12 cellular contexts compared by ENCODE assay signal in the genomic region with DNA sequence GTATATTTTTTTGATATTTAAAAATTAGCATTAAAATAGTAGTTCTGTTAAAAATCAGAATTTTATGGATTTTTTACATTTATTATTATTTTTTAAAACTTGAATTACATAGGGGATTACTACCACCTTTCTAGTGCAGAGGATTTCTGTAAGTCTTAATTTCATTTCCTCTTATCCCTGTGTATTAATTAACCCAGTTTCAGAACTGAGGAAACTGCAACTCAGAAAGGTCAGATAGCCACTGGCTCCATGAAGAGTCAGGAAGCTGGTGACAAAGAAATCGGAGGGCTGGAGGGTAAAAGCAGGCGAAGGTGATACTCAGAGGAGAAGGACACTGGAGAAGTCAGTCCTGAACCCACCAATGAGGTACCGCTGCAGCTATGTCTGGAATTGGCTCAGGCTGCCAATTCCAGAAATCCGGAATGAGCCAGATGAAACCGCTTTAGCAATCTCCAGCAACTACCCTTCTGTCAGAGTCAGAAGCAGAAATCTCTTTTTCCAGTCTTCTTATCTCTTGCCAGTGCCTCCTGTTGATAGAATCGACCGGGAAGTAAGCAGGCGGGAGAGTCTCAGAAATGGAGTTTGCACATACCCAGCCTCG.
A peak's percentile ranks its signal among the peaks of the same experiment; 100 is the strongest.
DNase-seq lines count a peak whose midpoint lies in the region; ATAC-seq, FAIRE-seq and TF ChIP-seq lines count a peak whose summit lies in the region.
"Had no signal": no experiment of that assay in that cellular context is flagged by ENCODE, and none has a peak within 500 bp of the region (broad histone marks: within the 10 kb centered on the region; RNA-seq: fewer than 3 reads in every experiment).

No MANE protein-coding gene starts in this region.

- H3K9ac ChIP-seq in liver (ENCODE audit: low read depth in 1 of 2, low read length in 2 of 2) (peak overlapping the region; percentile 22 to 70), HepG2 (ENCODE audit: insufficient read depth, low read depth, low read length) (no peak overlapping the region)
- H3K9ac ChIP-seq: KMS-11 had no signal

- intact Hi-C loops in HepG2 (cut with micrococcal nuclease; ENCODE audit: unreplicated experiment) = no loop called here

- no peaks in the 10 kb centered on the region for H3K79me2 ChIP-seq in HepG2 (ENCODE audit: insufficient read depth, low read length)

- H4K20me1 ChIP-seq in HepG2 (ENCODE audit: insufficient read depth, low read length) = no peaks in the 10 kb centered on the region

- no peak for TF ChIP-seq POLR2A in HepG2 (IDR thresholded peaks at IDR 0.05; ENCODE audit: insufficient read depth in 1 of 2, low read depth in 2 of 2, low read length in 2 of 2)

- POLR2A ChIA-PET in HepG2 (lab: Yijun Ruan, JAX) = no interaction called here

- ATAC-seq in HepG2 (no peak), GM18870 (IDR thresholded peaks at IDR 0.05; ENCODE audit: unreplicated experiment) (no peak)
- ATAC-seq: effector memory CD8-positive, alpha-beta T cell had no signal

- BruUV-seq in HepG2 (replicated peaks; lab: Mats Ljungman, UMichigan) = no TSS peak

- no peak overlapping the region for H2AFZ ChIP-seq in HepG2 (ENCODE audit: low read length)

- no peak for FAIRE-seq in HepG2 (lab: Jason Lieb, UNC)

- peaks cover 0 to 16% (median 13%) of the 10 kb centered on the region in 4 donors for H3K4me1 ChIP-seq in liver (ENCODE audit: control insufficient read depth in 4 of 4, insufficient read depth in 4 of 4, low read length in 3 of 4)
- H3K4me1 ChIP-seq in HepG2 (ENCODE audit: insufficient read depth, low read length) = no peaks in the 10 kb centered on the region
- H3K4me1 ChIP-seq: vagina had no signal

- H3K9me3 ChIP-seq in liver (ENCODE audit: control insufficient read depth in 4 of 4, low read length in 3 of 4) (no peaks in the 10 kb centered on the region), HepG2 (ENCODE audit: low read length) (no peaks in the 10 kb centered on the region)
- H3K9me3 ChIP-seq: vagina had no signal

- WGBS in liver = 16% methylated on average over 9 of the region's 9 CpGs
- 12% methylated on average over 9 of the region's 9 CpGs for WGBS in HepG2 (ENCODE audit: low lambda C conversion rate)

- H3K4me2 ChIP-seq in HepG2 (ENCODE audit: low read depth, low read length) = no peak overlapping the region
- H3K4me2 ChIP-seq: KMS-11 had no signal

- H3K4me3 ChIP-seq in liver (ENCODE audit: low read depth in 1 of 3, low read length in 3 of 3) (peak overlapping the region; percentile 28 to 56 (median 38)), HepG2 (replicated peaks in 1 of 3; ENCODE audit: insufficient read depth in 1 of 3, low read depth in 2 of 3, low read length in 3 of 3) (no peak overlapping the region)
- H3K4me3 ChIP-seq: vagina had no signal

- TF ChIP-seq RAD21 in liver (IDR thresholded peaks at IDR 0.05) = peak; percentile 23 to 39
- no peak for TF ChIP-seq RAD21 in HepG2 (CRISPR knock-in tag; IDR thresholded peaks at IDR 0.05)

- CTCF ChIA-PET in HepG2 (lab: Yijun Ruan, JAX; ENCODE audit: low intra/inter-chr PET ratio, low total read pairs) = no interaction called here

- H3K36me3 ChIP-seq in liver (ENCODE audit: control insufficient read depth in 4 of 4, insufficient read depth in 3 of 4, low read depth in 1 of 4, low read length in 3 of 4) = no peaks in the 10 kb centered on the region
- no peaks in the 10 kb centered on the region for H3K36me3 ChIP-seq in HepG2 (replicated peaks in 1 of 2; ENCODE audit: control insufficient read depth in 1 of 2, insufficient read depth in 2 of 2, low read length in 2 of 2)
- H3K36me3 ChIP-seq: vagina had no signal

- H3K27ac ChIP-seq in liver (ENCODE audit: low read depth in 1 of 2, low read length in 2 of 2) = peak overlapping the region; percentile 51 to 69
- no peak overlapping the region for H3K27ac ChIP-seq in HepG2 (ENCODE audit: extremely low read length, insufficient read depth, low read length)
- H3K27ac ChIP-seq: KMS-11, vagina had no signal

- TF ChIP-seq CTCF in liver (IDR thresholded peaks at IDR 0.05; ENCODE audit: low read depth, low read length, missing input control) (no peak), HepG2 (CRISPR knock-in tag; IDR thresholded peaks at IDR 0.05) (no peak)

- TF ChIP-seq EP300 in HepG2 (IDR thresholded peaks at IDR 0.05; ENCODE audit: low read depth in 2 of 2, low read length in 2 of 2) (no peak), HepG2 (CRISPR knock-in tag; IDR thresholded peaks at IDR 0.05; ENCODE audit: borderline replicate concordance) (no peak)

- no peak for DNase-seq in HepG2 (ENCODE audit: low spot score)
- DNase-seq in cerebellar cortex (ENCODE audit: low spot score) = peak; percentile 78
- peak; percentile 28 for DNase-seq in left kidney (ENCODE audit: low read depth, low spot score)
- DNase-seq in HK-2 (ENCODE audit: unreplicated experiment) = no peak
- DNase-seq in NOMO-1 treated with dmso at 0.1 percent for 144 hours (lab: John Stamatoyannopoulos, UW; ENCODE audit: unreplicated experiment) = no peak
- no peak for DNase-seq in SIG-M5 (lab: John Stamatoyannopoulos, UW)
- DNase-seq: activated B cell treated with CpG ODN at 0.5 μM for 24 hours; effector memory CD8-positive, alpha-beta T cell had no signal

- in situ Hi-C loops in HepG2 (cut with HindIII; ENCODE audit: extremely low pct_ligation_motif_present, low pct_unique_long_range_greater_than_20kb) = no loop called here

- no peaks in the 10 kb centered on the region for H3K27me3 ChIP-seq in liver (ENCODE audit: control insufficient read depth in 4 of 4, insufficient read depth in 4 of 4, low read length in 3 of 4)
- H3K27me3 ChIP-seq in HepG2 (ENCODE audit: control insufficient read depth in 1 of 2, insufficient read depth in 2 of 2, low read length in 2 of 2) = no peaks in the 10 kb centered on the region
- H3K27me3 ChIP-seq: vagina had no signal

TF ChIP-seq in liver, 16 proteins besides CTCF, POLR2A, EP300 and RAD21 (continues in another document):
- TF ChIP-seq TAF1 (conservative IDR thresholded peaks at IDR 0.05) (peak; percentile 30), EGR1 (IDR thresholded peaks at IDR 0.05; ENCODE audit: low read depth in 2 of 2) (peak in 1 of 2 donors; percentile 28), HNF4A (conservative IDR thresholded peaks at IDR 0.05) (peak; percentile 42 to 60), GABPA (IDR thresholded peaks at IDR 0.05 in 1 of 2, conservative IDR thresholded peaks at IDR 0.05 in 1 of 2) (peak in 1 of 2 donors; percentile 14), YY1 (IDR thresholded peaks at IDR 0.05) (no peak), NR2F2 (IDR thresholded peaks at IDR 0.05) (no peak), RXRA (IDR thresholded peaks at IDR 0.05) (peak; percentile 17 to 55), HNF4G (IDR thresholded peaks at IDR 0.05) (no peak), FOXA2 (IDR thresholded peaks at IDR 0.05) (no peak), JUND (IDR thresholded peaks at IDR 0.05) (peak in 1 of 2 donors; percentile 53), FOXA1 (IDR thresholded peaks at IDR 0.05) (no peak)
- TF ChIP-seq, protein P1, sequence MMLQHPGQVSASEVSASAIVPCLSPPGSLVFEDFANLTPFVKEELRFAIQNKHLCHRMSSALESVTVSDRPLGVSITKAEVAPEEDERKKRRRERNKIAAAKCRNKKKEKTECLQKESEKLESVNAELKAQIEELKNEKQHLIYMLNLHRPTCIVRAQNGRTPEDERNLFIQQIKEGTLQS (IDR thresholded peaks at IDR 0.05) = no peak

TF ChIP-seq in HepG2, 621 proteins besides CTCF, POLR2A, EP300 and RAD21 (continues in another document):
- TF ChIP-seq, protein P2, sequence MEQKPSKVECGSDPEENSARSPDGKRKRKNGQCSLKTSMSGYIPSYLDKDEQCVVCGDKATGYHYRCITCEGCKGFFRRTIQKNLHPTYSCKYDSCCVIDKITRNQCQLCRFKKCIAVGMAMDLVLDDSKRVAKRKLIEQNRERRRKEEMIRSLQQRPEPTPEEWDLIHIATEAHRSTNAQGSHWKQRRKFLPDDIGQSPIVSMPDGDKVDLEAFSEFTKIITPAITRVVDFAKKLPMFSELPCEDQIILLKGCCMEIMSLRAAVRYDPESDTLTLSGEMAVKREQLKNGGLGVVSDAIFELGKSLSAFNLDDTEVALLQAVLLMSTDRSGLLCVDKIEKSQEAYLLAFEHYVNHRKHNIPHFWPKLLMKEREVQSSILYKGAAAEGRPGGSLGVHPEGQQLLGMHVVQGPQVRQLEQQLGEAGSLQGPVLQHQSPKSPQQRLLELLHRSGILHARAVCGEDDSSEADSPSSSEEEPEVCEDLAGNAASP (CRISPR knock-in tag; IDR thresholded peaks at IDR 0.05; ENCODE audit: borderline replicate concordance) = no peak
- TF ChIP-seq, protein P3, sequence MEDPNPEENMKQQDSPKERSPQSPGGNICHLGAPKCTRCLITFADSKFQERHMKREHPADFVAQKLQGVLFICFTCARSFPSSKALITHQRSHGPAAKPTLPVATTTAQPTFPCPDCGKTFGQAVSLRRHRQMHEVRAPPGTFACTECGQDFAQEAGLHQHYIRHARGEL (CRISPR knock-in tag; IDR thresholded peaks at IDR 0.05) = no peak
- TF ChIP-seq ZFP36L2 (CRISPR knock-in tag; IDR thresholded peaks at IDR 0.05) (no peak), ZNF737 (CRISPR knock-in tag; IDR thresholded peaks at IDR 0.05; ENCODE audit: borderline replicate concordance) (no peak), ZNF326 (CRISPR knock-in tag; IDR thresholded peaks at IDR 0.05; ENCODE audit: borderline replicate concordance) (no peak), KLF13 (CRISPR knock-in tag; IDR thresholded peaks at IDR 0.05) (no peak), ZNF547 (CRISPR knock-in tag; IDR thresholded peaks at IDR 0.05) (no peak), ATF7 (IDR thresholded peaks at IDR 0.05) (no peak), ATF7 (CRISPR knock-in tag; IDR thresholded peaks at IDR 0.05) (no peak)
- TF ChIP-seq, protein P4, sequence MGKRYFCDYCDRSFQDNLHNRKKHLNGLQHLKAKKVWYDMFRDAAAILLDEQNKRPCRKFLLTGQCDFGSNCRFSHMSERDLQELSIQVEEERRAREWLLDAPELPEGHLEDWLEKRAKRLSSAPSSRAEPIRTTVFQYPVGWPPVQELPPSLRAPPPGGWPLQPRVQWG (CRISPR knock-in tag; IDR thresholded peaks at IDR 0.05; ENCODE audit: borderline replicate concordance, low read depth) = no peak
- TF ChIP-seq, protein P5, sequence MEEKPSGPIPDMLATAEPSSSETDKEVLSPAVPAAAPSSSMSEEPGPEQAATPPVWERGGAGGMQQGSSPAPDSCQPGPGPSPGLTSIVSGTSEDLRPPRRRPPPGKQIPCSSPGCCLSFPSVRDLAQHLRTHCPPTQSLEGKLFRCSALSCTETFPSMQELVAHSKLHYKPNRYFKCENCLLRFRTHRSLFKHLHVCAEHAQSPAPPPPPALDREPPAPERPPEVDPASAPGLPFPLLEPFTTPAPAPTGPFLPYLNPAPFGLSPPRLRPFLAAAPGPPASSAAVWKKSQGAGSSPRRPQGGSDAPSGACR (CRISPR knock-in tag; IDR thresholded peaks at IDR 0.05) = no peak
- TF ChIP-seq, protein P6, sequence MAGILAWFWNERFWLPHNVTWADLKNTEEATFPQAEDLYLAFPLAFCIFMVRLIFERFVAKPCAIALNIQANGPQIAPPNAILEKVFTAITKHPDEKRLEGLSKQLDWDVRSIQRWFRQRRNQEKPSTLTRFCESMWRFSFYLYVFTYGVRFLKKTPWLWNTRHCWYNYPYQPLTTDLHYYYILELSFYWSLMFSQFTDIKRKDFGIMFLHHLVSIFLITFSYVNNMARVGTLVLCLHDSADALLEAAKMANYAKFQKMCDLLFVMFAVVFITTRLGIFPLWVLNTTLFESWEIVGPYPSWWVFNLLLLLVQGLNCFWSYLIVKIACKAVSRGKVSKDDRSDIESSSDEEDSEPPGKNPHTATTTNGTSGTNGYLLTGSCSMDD (CRISPR knock-in tag; IDR thresholded peaks at IDR 0.05) = no peak

Comparison
In these comparisons a context has a peak if more than half of its experiments do, and no peak if none do; other contexts are left out.
1. H3K4me3 ChIP-seq: peak in liver (3 of 3); none in HepG2 (0 of 3).
2. DNase-seq: peak in cerebellar cortex (single experiment) and left kidney (single experiment); none in HepG2 (single experiment), HK-2 (single experiment), NOMO-1 treated with dmso at 0.1 percent for 144 hours (single experiment) and SIG-M5 (single experiment).